24 cellular contexts compared by ENCODE assay signal in genomic region chr12:79590751-79591150, GRCh38.
"Had no signal": no experiment of that assay in that cellular context is flagged by ENCODE, and none has a peak within 500 bp of the region (broad histone marks: within the 10 kb centered on the region; RNA-seq: fewer than 3 reads in every experiment).

No MANE protein-coding gene starts in this region.

- H3K4me3 ChIP-seq: MG63, SJSA1, SK-N-MC had no signal

- H3K9me3 ChIP-seq: MG63, SJSA1 had no signal

- H3K27ac ChIP-seq: HL-60, SJSA1, SK-N-MC had no signal

- H3K27me3 ChIP-seq: MG63, SJSA1 had no signal

- H3K4me1 ChIP-seq: SJSA1 had no signal

- FAIRE-seq: HTR-8/SVneo had no signal

- DNase-seq: Karpas-422, KG1, MG63, NCI-H1092, NCI-H1105 treated with DMSO at 0.1 percent for 48 hours, NCI-H1417 treated with DMSO at 0.1 percent for 48 hours, NCI-H187, NCI-H2029, NCI-H2081 treated with DMSO at 0.1 percent for 48 hours, NCI-H2171, NCI-H226, NCI-H446, NCI-H510A, NCI-H524 treated with DMSO at 0.1 percent for 48 hours, NCI-H69, NCI-H774, OCI-M1, Right ventricle myocardium superior, RPMI8226, SIG-M5 had no signal
